15 cellular contexts compared by ENCODE assay signal in the genomic region with DNA sequence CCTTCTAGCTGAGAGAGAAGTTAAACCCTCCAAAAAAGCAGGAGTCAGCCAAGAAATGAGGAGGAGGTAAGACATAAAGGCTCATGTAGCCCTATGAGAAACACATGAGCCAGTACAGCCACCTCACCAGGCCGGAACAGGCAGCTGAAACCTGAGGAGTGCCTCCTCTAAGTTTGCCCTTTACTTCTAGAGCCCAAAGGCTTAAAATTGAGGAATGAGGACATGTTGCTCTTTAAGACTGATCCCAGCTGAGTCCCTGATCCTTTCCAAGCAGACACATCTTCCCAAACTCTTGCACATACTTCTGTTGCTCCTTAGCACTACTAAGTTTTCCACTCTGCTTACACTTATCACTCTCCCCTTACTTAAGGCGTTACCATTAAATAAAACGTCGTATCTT.
DNase-seq lines count a peak whose midpoint lies in the region; ATAC-seq and TF ChIP-seq lines count a peak whose summit lies in the region.
"Had no signal": no experiment of that assay in that cellular context is flagged by ENCODE, and none has a peak within 500 bp of the region (broad histone marks: within the 10 kb centered on the region; RNA-seq: fewer than 3 reads in every experiment).

No MANE protein-coding gene starts in this region.

- CTCF ChIA-PET in AG04450 (lab: Charles Lee): interaction anchor here (1.2 kb wide), 1 partner anchor 221 kb away, joined by 5 read pairs; no protein-coding TSS in a partner anchor
- CTCF ChIA-PET in CD8-positive, alpha-beta memory T cell (lab: Charles Lee): no interaction called here

- H3K4me3 Mint-ChIP-seq in glutamatergic neuron (ENCODE audit: unreplicated experiment) (peak overlapping the region; percentile 70), osteocyte (ENCODE audit: unreplicated experiment) (peak overlapping the region; percentile 11)
- H3K4me3 Mint-ChIP-seq in CD8-positive, alpha-beta memory T cell: no peak overlapping the region
- H3K4me3 Mint-ChIP-seq: activated CD4-positive, alpha-beta T cell treated with anti-CD3 and anti-CD28 coated beads, Interleukin-2, amount 10 ng/mL, durations not matched to agents 24 days and 14 days had no signal

- H3K9ac ChIP-seq in adipocyte (ENCODE audit: low read length): no peak overlapping the region

- H3K27me3 ChIP-seq in AG04450 (ENCODE audit: control insufficient read depth, insufficient read depth, low read length) (no peaks in the 10 kb centered on the region), adipocyte (replicated peaks; ENCODE audit: control insufficient read depth, insufficient read depth, low read length) (no peaks in the 10 kb centered on the region)
- H3K27me3 ChIP-seq in CD8-positive, alpha-beta memory T cell (ENCODE audit: insufficient read depth, low read length, poor library complexity, severe bottlenecking): no peaks in the 10 kb centered on the region
- H3K27me3 ChIP-seq: ovary, testis had no signal

- no peaks in the 10 kb centered on the region for H3K36me3 Mint-ChIP-seq in glutamatergic neuron (ENCODE audit: unreplicated experiment)
- H3K36me3 Mint-ChIP-seq in osteocyte (ENCODE audit: unreplicated experiment): peaks cover 38% of the 10 kb centered on the region
- H3K36me3 Mint-ChIP-seq in CD8-positive, alpha-beta memory T cell: no peaks in the 10 kb centered on the region

- H3K36me3 ChIP-seq in adipocyte (ENCODE audit: control insufficient read depth, insufficient read depth, low read length, severe bottlenecking): peaks cover 65% of the 10 kb centered on the region
- no peaks in the 10 kb centered on the region for H3K36me3 ChIP-seq in CD8-positive, alpha-beta memory T cell (ENCODE audit: insufficient read depth, low read length)
- H3K36me3 ChIP-seq: ovary had no signal

- H3K9me3 Mint-ChIP-seq in glutamatergic neuron (ENCODE audit: unreplicated experiment) (peaks cover 3% of the 10 kb centered on the region), osteocyte (ENCODE audit: unreplicated experiment) (no peaks in the 10 kb centered on the region)
- peaks cover 0 to 1% (median 0%) of the 10 kb centered on the region in 5 donors for H3K9me3 Mint-ChIP-seq in CD8-positive, alpha-beta memory T cell

- POLR2A ChIA-PET in AG04450 (lab: Yijun Ruan, JAX): no interaction called here
- POLR2A ChIA-PET in CD8-positive, alpha-beta memory T cell (lab: Charles Lee): no interaction called here

- H3K4me1 Mint-ChIP-seq in glutamatergic neuron (ENCODE audit: low read depth, unreplicated experiment): peaks cover 11% of the 10 kb centered on the region
- H3K4me1 Mint-ChIP-seq in osteocyte (ENCODE audit: unreplicated experiment): peaks cover 60% of the 10 kb centered on the region
- H3K4me1 Mint-ChIP-seq in CD8-positive, alpha-beta memory T cell: peaks cover 0 to 4% (median 0%) of the 10 kb centered on the region in 3 donors
- H3K4me1 Mint-ChIP-seq: activated CD4-positive, alpha-beta T cell treated with anti-CD3 and anti-CD28 coated beads, Interleukin-2, amount 10 ng/mL, durations not matched to agents 24 days and 14 days had no signal

- H3K4me3 ChIP-seq in AG04450 (ENCODE audit: low read depth, low read length) (peak overlapping the region; percentile 11; the same call in 1 of the 2 replicates), adipocyte (ENCODE audit: low read length) (no peak overlapping the region)
- no peak overlapping the region for H3K4me3 ChIP-seq in CD8-positive, alpha-beta memory T cell (ENCODE audit: low read length)
- H3K4me3 ChIP-seq: ovary, testis had no signal

- no peaks in the 10 kb centered on the region for H3K9me3 ChIP-seq in AG04450 (ENCODE audit: control insufficient read depth, insufficient read depth, low read length)
- no peaks in the 10 kb centered on the region for H3K9me3 ChIP-seq in adipocyte (ENCODE audit: control insufficient read depth, low read length)
- no peaks in the 10 kb centered on the region for H3K9me3 ChIP-seq in CD8-positive, alpha-beta memory T cell (ENCODE audit: low read length)
- H3K9me3 ChIP-seq: ovary, testis had no signal

- no peak for DNase-seq in AG04450 (ENCODE audit: low read depth, low spot score)
- DNase-seq in adipocyte (ENCODE audit: low read depth): peak; percentile 70
- no peak for DNase-seq in glutamatergic neuron
- DNase-seq in osteocyte (ENCODE audit: extremely low spot score, unreplicated experiment): no peak
- no peak for DNase-seq in CD8-positive, alpha-beta memory T cell
- no peak for DNase-seq in activated naive CD4-positive, alpha-beta T cell treated with Interleukin-2 at 50 U/mL for 16 hours
- DNase-seq: activated CD4-positive, alpha-beta T cell treated with anti-CD3 and anti-CD28 coated beads, Interleukin-2, amount 10 ng/mL, durations not matched to agents 24 days and 14 days; activated gamma-delta T cell treated with Interleukin-2 at 50 U/mL for 16 hours; AML-193; GF-D8; NCI-H1105; ovary; testis had no signal

- peaks cover 23% of the 10 kb centered on the region for H3K4me1 ChIP-seq in adipocyte (ENCODE audit: control insufficient read depth, insufficient read depth, low read length)
- H3K4me1 ChIP-seq in CD8-positive, alpha-beta memory T cell (ENCODE audit: insufficient read depth, low read length): no peaks in the 10 kb centered on the region
- H3K4me1 ChIP-seq: testis had no signal

- no peak overlapping the region for H3K27ac Mint-ChIP-seq in glutamatergic neuron (ENCODE audit: unreplicated experiment)
- H3K27ac Mint-ChIP-seq in osteocyte (ENCODE audit: unreplicated experiment): peak overlapping the region; percentile 78
- no peak overlapping the region for H3K27ac Mint-ChIP-seq in CD8-positive, alpha-beta memory T cell
- H3K27ac Mint-ChIP-seq: activated CD4-positive, alpha-beta T cell treated with anti-CD3 and anti-CD28 coated beads, Interleukin-2, amount 10 ng/mL, durations not matched to agents 24 days and 14 days had no signal

- H3K27me3 Mint-ChIP-seq in glutamatergic neuron (ENCODE audit: unreplicated experiment) (no peaks in the 10 kb centered on the region), osteocyte (ENCODE audit: unreplicated experiment) (no peaks in the 10 kb centered on the region)
- H3K27me3 Mint-ChIP-seq in CD8-positive, alpha-beta memory T cell: peaks cover under 1 to 18% of the 10 kb centered on the region in 2 donors

- H3K27ac ChIP-seq in AG04450 (ENCODE audit: low read depth, low read length): no peak overlapping the region
- H3K27ac ChIP-seq in CD8-positive, alpha-beta memory T cell (ENCODE audit: low read depth, low read length): no peak overlapping the region
- H3K27ac ChIP-seq: ovary, testis had no signal

- TF ChIP-seq CTCF in AG04450 (IDR thresholded peaks at IDR 0.05; ENCODE audit: low read depth, low read length): no peak
- TF ChIP-seq CTCF in glutamatergic neuron (IDR thresholded peaks at IDR 0.05; ENCODE audit: partially characterized antibody, unreplicated experiment): no peak
- TF ChIP-seq CTCF in osteocyte (IDR thresholded peaks at IDR 0.05): no peak

- no peak for ATAC-seq in GM21529 (IDR thresholded peaks at IDR 0.05; ENCODE audit: unreplicated experiment)
- ATAC-seq in HG03135 (IDR thresholded peaks at IDR 0.05; ENCODE audit: unreplicated experiment): no peak

Comparison
In these comparisons a context has a peak if more than half of its experiments do, and no peak if none do; other contexts are left out.
1. H3K4me3 Mint-ChIP-seq: peak in glutamatergic neuron (single experiment) and osteocyte (single experiment); none in CD8-positive, alpha-beta memory T cell (0 of 7).